Comparison of ENCODE assay signal across 10 cellular contexts in the genomic region with DNA sequence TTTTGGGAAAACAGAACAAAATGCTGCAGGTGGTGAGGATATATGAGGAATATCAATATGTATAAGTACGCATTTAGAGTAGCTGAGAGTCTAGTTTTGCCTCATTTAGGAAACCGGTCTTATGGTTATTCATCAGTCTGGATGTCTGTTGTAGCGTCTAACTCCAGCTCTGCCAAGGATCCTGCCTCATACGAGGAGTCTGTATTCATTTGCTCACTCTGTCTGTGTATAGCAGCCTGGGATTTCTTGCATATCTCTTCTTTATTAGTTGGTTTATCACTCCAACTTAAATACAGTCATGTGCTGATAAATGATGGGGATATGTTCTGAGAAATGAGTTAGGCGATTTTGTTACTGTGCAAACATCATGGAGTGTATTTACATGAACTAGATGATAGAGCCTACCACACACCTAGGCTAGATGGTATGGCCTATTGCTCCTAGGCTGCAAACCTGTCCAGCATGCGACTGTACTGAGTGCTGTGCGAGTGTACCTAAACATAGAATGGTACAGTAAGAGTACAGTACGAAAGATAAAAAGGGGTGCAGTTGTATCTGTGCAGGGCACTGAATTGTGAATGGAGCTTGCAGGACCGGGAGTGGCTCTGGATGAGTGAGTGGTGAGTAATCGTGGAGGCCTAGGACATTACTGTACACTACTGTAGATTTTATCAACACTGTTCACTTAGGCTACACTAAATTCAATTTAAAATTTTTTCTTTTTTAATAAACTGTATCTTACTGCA.
A peak's percentile ranks its signal among the peaks of the same experiment; 100 is the strongest.
DNase-seq lines count a peak whose midpoint lies in the region; TF ChIP-seq lines count a peak whose summit lies in the region.
"Had no signal": no experiment of that assay in that cellular context is flagged by ENCODE, and none has a peak within 500 bp of the region (broad histone marks: within the 10 kb centered on the region; RNA-seq: fewer than 3 reads in every experiment).

No MANE protein-coding gene starts in this region.

- no peaks in the 10 kb centered on the region for H3K9me3 ChIP-seq in mesodermal cell (ENCODE audit: control insufficient read depth, low read length)
- H3K9me3 ChIP-seq: testis had no signal

- no peaks in the 10 kb centered on the region for H3K36me3 ChIP-seq in mesodermal cell (ENCODE audit: control insufficient read depth, insufficient read depth, low read length)

- DNase-seq in DMS53 treated with DMSO at 0.1 percent for 48 hours (lab: John Stamatoyannopoulos, UW; ENCODE audit: unreplicated experiment) (peak; percentile 48), NCI-H460 (ENCODE audit: extremely low read depth, low read depth) (peak; percentile 9), cardiac fibroblast (ENCODE audit: low read depth in 2 of 2) (peak; percentile 36 to 75), GM10248 (ENCODE audit: extremely low spot score) (no peak), iPS-NIHi7 (ENCODE audit: extremely low spot score) (no peak)
- DNase-seq in activated CD8-positive, alpha-beta memory T cell treated with anti-CD3 and anti-CD28 coated beads for 24 hours = no peak
- no peak for DNase-seq in activated CD4-positive, CD25-positive, alpha-beta regulatory T cell treated with anti-CD3 and anti-CD28 coated beads, Interleukin-2, amount 50 U/mL, for 72 hours
- DNase-seq: activated effector memory CD4-positive, alpha-beta T cell treated with Interleukin-2 at 50 U/mL for 16 hours; testis had no signal

- 94 to 97% methylated on average over 5 to 6 of the region's 10 CpGs for WGBS in mesodermal cell (ENCODE audit: insufficient coverage in 2 of 2), 2 experiments

- CTCF ChIA-PET in GM10248 (lab: Yijun Ruan, JAX) = interaction anchor here (0.9 kb wide), 1 partner anchor 103 kb away, joined by 3 read pairs; no protein-coding TSS in a partner anchor

- POLR2A ChIA-PET in GM10248 (lab: Yijun Ruan, JAX) = no interaction called here

- H3K4me1 ChIP-seq in mesodermal cell (ENCODE audit: control insufficient read depth, insufficient read depth, low read length, poor library complexity, severe bottlenecking) = peaks cover 14% of the 10 kb centered on the region
- H3K4me1 ChIP-seq: testis had no signal

- peak overlapping the region; percentile 30 for H3K27ac ChIP-seq in mesodermal cell (ENCODE audit: low read depth, low read length, severe bottlenecking)
- H3K27ac ChIP-seq: testis had no signal

- H3K4me3 ChIP-seq in cardiac fibroblast (replicated peaks in 1 of 2; ENCODE audit: low read depth in 2 of 2, low read length in 2 of 2) (no peak overlapping the region), mesodermal cell (ENCODE audit: extremely low read depth, insufficient read depth, low read length, poor library complexity, severe bottlenecking) (no peak overlapping the region)
- H3K4me3 ChIP-seq: testis had no signal

- TF ChIP-seq CTCF in cardiac fibroblast (IDR thresholded peaks at IDR 0.05; ENCODE audit: low read depth, low read length) (no peak), GM10248 (IDR thresholded peaks at IDR 0.05; ENCODE audit: control extremely low read depth, extremely low read depth, low read depth, missing control alignments) (no peak)

Comparison
In these comparisons a context has a peak if more than half of its experiments do, and no peak if none do; other contexts are left out.
1. DNase-seq: peak in DMS53 treated with DMSO at 0.1 percent for 48 hours (single experiment), NCI-H460 (single experiment) and cardiac fibroblast (2 of 2); none in activated CD8-positive, alpha-beta memory T cell treated with anti-CD3 and anti-CD28 coated beads for 24 hours (single experiment), GM10248 (single experiment), activated CD4-positive, CD25-positive, alpha-beta regulatory T cell treated with anti-CD3 and anti-CD28 coated beads, Interleukin-2, amount 50 U/mL, for 72 hours (single experiment) and iPS-NIHi7 (single experiment).